Comparison of ENCODE assay signal across 14 cellular contexts in genomic region chr16:46650224-46650623, GRCh38. TPM values are rescaled to one million over a fixed set of nuclear protein-coding genes. Genes with fewer than 3 reads are reported as not detected.
DNase-seq lines count a peak whose midpoint lies in the region; ATAC-seq, FAIRE-seq and TF ChIP-seq lines count a peak whose summit lies in the region.
"Had no signal": no experiment of that assay in that cellular context is flagged by ENCODE, and none has a peak within 500 bp of the region (broad histone marks: within the 10 kb centered on the region; RNA-seq: fewer than 3 reads in every experiment).

No MANE protein-coding gene starts in this region.

- intact Hi-C loops in sigmoid colon (cut with DNase I): no loop called here

- H3K4me1 Mint-ChIP-seq in astrocyte (ENCODE audit: low read depth, unreplicated experiment) (peaks cover 8% of the 10 kb centered on the region), glutamatergic neuron (ENCODE audit: low read depth, unreplicated experiment) (peaks cover 3% of the 10 kb centered on the region)
- H3K4me1 Mint-ChIP-seq: CD4-positive, alpha-beta memory T cell had no signal

- TF ChIP-seq POLR2A in sigmoid colon (IDR thresholded peaks at IDR 0.05): no peak

- DNase-seq in ELF-1 (ENCODE audit: low read depth, low spot score) (peak; percentile 53), astrocyte (ENCODE audit: low read depth) (peak; percentile 45), glutamatergic neuron (no peak), sigmoid colon (peak; percentile 81), NCI-H2196 (lab: John Stamatoyannopoulos, UW; ENCODE audit: unreplicated experiment) (no peak), NCI-H510A treated with DMSO at 0.1 percent for 48 hours (lab: John Stamatoyannopoulos, UW) (no peak), NCI-H2196 treated with DMSO at 0.1 percent for 48 hours (lab: John Stamatoyannopoulos, UW; ENCODE audit: unreplicated experiment) (no peak)
- DNase-seq: activated CD4-positive, alpha-beta T cell treated with anti-CD3 and anti-CD28 coated beads for 4 hours; activated T-cell treated with anti-CD3 and anti-CD28 coated beads, Interleukin-2, amount 50 U/mL, for 24 hours; CD4-positive, alpha-beta memory T cell; endodermal cell; KG1; NCI-H1930 had no signal

- H3K27me3 ChIP-seq in astrocyte (ENCODE audit: insufficient read depth, low read length): no peaks in the 10 kb centered on the region
- H3K27me3 ChIP-seq in sigmoid colon: no peaks in the 10 kb centered on the region

- H3K9me3 ChIP-seq in astrocyte (ENCODE audit: insufficient read depth, low read depth, low read length): no peaks in the 10 kb centered on the region
- no peaks in the 10 kb centered on the region for H3K9me3 ChIP-seq in sigmoid colon

- no peaks in the 10 kb centered on the region for H3K4me1 ChIP-seq in astrocyte (ENCODE audit: insufficient read depth, low read length)
- no peaks in the 10 kb centered on the region for H3K4me1 ChIP-seq in sigmoid colon

- H3K4me3 ChIP-seq in astrocyte (ENCODE audit: insufficient read depth, low read depth, low read length) (no peak overlapping the region), sigmoid colon (peak overlapping the region in 3 of 4 donors; percentile 14 to 28 (median 21))

- TF ChIP-seq CTCF in astrocyte (IDR thresholded peaks at IDR 0.05; ENCODE audit: insufficient read depth, low read depth, low read length) (no peak), glutamatergic neuron (IDR thresholded peaks at IDR 0.05; ENCODE audit: partially characterized antibody, unreplicated experiment) (no peak), sigmoid colon (IDR thresholded peaks at IDR 0.05) (no peak)

- no peak for FAIRE-seq in astrocyte (lab: Jason Lieb, UNC)

- H3K36me3 Mint-ChIP-seq in astrocyte (ENCODE audit: low read depth, unreplicated experiment) (peaks cover 10% of the 10 kb centered on the region), glutamatergic neuron (ENCODE audit: unreplicated experiment) (peaks cover 4% of the 10 kb centered on the region)

- TF ChIP-seq EP300 in sigmoid colon (IDR thresholded peaks at IDR 0.05): no peak

- peaks cover 5% of the 10 kb centered on the region for H3K27me3 Mint-ChIP-seq in astrocyte (ENCODE audit: low read depth, unreplicated experiment)
- H3K27me3 Mint-ChIP-seq in glutamatergic neuron (ENCODE audit: unreplicated experiment): peaks cover 5% of the 10 kb centered on the region
- H3K27me3 Mint-ChIP-seq: activated T-cell treated with anti-CD3 and anti-CD28 coated beads, Interleukin-2, amount 50 U/mL, for 24 hours; CD4-positive, alpha-beta memory T cell had no signal

- H3K4me2 ChIP-seq in astrocyte (ENCODE audit: low read length): peak overlapping the region; percentile 58

- H3K36me3 ChIP-seq in astrocyte (ENCODE audit: insufficient read depth, low read length) (no peaks in the 10 kb centered on the region), sigmoid colon (no peaks in the 10 kb centered on the region)

- H4K20me1 ChIP-seq in astrocyte (ENCODE audit: insufficient read depth, low read length): no peaks in the 10 kb centered on the region

- H3K27ac ChIP-seq in astrocyte (ENCODE audit: low read depth, low read length) (no peak overlapping the region), sigmoid colon (peak overlapping the region; percentile 62 to 73 (median 68))

- H3K9me3 Mint-ChIP-seq in astrocyte (ENCODE audit: unreplicated experiment) (peaks cover 5% of the 10 kb centered on the region), glutamatergic neuron (ENCODE audit: unreplicated experiment) (peaks cover 10% of the 10 kb centered on the region)
- H3K9me3 Mint-ChIP-seq: activated T-cell treated with anti-CD3 and anti-CD28 coated beads, Interleukin-2, amount 50 U/mL, for 24 hours had no signal

- no peaks in the 10 kb centered on the region for H3K79me2 ChIP-seq in astrocyte (ENCODE audit: insufficient read depth, low read length)

- peak overlapping the region; percentile 56 for H3K27ac Mint-ChIP-seq in astrocyte (ENCODE audit: unreplicated experiment)
- peak overlapping the region; percentile 10 for H3K27ac Mint-ChIP-seq in glutamatergic neuron (ENCODE audit: unreplicated experiment)
- H3K27ac Mint-ChIP-seq: activated T-cell treated with anti-CD3 and anti-CD28 coated beads, Interleukin-2, amount 50 U/mL, for 24 hours; CD4-positive, alpha-beta memory T cell; endodermal cell had no signal

- no peak overlapping the region for H2AFZ ChIP-seq in astrocyte (ENCODE audit: low read depth, low read length)

- H3K9ac ChIP-seq in astrocyte (ENCODE audit: low read length): peak overlapping the region; percentile 12

- H3K4me3 Mint-ChIP-seq in astrocyte (ENCODE audit: unreplicated experiment): no peak overlapping the region
- H3K4me3 Mint-ChIP-seq in glutamatergic neuron (ENCODE audit: unreplicated experiment): no peak overlapping the region
- H3K4me3 Mint-ChIP-seq: activated T-cell treated with anti-CD3 and anti-CD28 coated beads, Interleukin-2, amount 50 U/mL, for 24 hours; CD4-positive, alpha-beta memory T cell; endodermal cell had no signal

- no peak for ATAC-seq in HG02938 (IDR thresholded peaks at IDR 0.05; ENCODE audit: unreplicated experiment)

- WGBS in sigmoid colon, 2 donors: 86 to 87% methylated on average over 5 of the region's 5 CpGs

RNA-seq across cellular contexts. Expression of gene SHCBP1, which starts 29.0 kb away (rescaled TPM):
- total RNA-seq in astrocyte: 2.1 and 3.4 TPM in 2 replicates
- total RNA-seq in glutamatergic neuron (ENCODE audit: unreplicated experiment): 2.4 TPM
- total RNA-seq in sigmoid colon: under 1 TPM; 0.36 to 0.83 (median 0.60) TPM
- 1 to 10 TPM in 2 of 3 donors, under 1 TPM in 1; 0.60 to 6.8 (median 1.8) TPM for polyA plus RNA-seq in sigmoid colon

RNA-seq across cellular contexts. Expression of gene VPS35, which starts 38.8 kb away (rescaled TPM):
- total RNA-seq in astrocyte: 135 and 137 TPM in 2 replicates
- 111 TPM for total RNA-seq in glutamatergic neuron (ENCODE audit: unreplicated experiment)
- 10 to 100 TPM; 44.4 to 61.8 (median 59.2) TPM for total RNA-seq in sigmoid colon
- 10 to 100 TPM; 28.7 to 43.7 (median 43.2) TPM for polyA plus RNA-seq in sigmoid colon

RNA-seq across cellular contexts. Expression of gene ORC6, which starts 39.2 kb away (rescaled TPM):
- 11.4 and 16.9 TPM in 2 replicates for total RNA-seq in astrocyte
- total RNA-seq in glutamatergic neuron (ENCODE audit: unreplicated experiment): 30.1 TPM
- 1 to 10 TPM in 2 of 4 donors, under 1 TPM in 2; 0.33 to 2.5 (median 0.83) TPM for total RNA-seq in sigmoid colon
- polyA plus RNA-seq in sigmoid colon: 1 to 10 TPM; 2.4 to 9.2 (median 6.7) TPM

Comparison
In these comparisons a context has a peak if more than half of its experiments do, and no peak if none do; other contexts are left out.
1. DNase-seq: peak in ELF-1 (single experiment), astrocyte (single experiment) and sigmoid colon (single experiment); none in glutamatergic neuron (single experiment), NCI-H2196 (single experiment), NCI-H510A treated with DMSO at 0.1 percent for 48 hours (single experiment) and NCI-H2196 treated with DMSO at 0.1 percent for 48 hours (single experiment).